1 cellular context compared by ENCODE assay signal in the genomic region with DNA sequence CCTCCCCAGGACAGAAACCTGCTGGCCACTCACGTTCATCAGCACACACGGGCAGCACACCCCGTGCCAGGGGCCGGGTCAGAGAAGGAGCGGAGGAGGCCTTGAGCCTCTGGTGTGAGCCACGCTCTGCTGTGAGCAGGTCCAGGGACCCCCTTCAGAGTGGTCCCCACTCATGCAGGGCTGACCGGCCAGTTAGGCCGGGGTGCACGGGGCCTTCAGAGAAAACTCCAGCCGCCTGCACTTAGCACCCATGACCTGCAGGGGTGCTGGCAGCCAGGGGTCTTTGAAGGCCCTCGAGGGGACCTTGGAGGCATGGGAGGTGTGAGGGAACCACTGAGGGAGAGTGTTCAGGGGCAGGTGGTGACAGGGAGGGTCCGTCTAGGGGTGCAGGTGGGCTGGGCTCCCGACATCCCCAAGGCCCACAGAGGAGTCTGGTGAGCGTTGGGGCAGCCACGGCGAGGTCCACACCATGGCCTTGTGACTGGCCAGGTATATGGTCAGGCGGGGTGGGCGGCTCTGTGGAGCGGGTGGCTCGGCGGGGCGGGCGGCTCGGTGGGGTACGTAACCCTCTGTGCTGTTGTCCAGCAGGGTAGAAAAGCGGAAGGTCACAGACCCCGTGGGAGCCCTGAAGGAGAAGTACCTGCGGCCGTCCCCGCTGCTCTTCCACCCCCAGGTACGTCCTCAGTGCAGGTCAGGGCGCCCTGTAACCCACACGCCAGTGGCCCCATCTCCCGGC.
TF ChIP-seq lines count a peak whose summit lies in the region.

No MANE protein-coding gene starts in this region.

TF ChIP-seq in HepG2, 621 proteins besides CTCF, POLR2A, EP300 and RAD21:
- no peak for TF ChIP-seq ZNF354B (CRISPR knock-in tag; IDR thresholded peaks at IDR 0.05)
- no peak for TF ChIP-seq POLR2AphosphoS5 (IDR thresholded peaks at IDR 0.05; ENCODE audit: low read depth, low read length)
- no peak for TF ChIP-seq ZNF841 (CRISPR knock-in tag; IDR thresholded peaks at IDR 0.05; ENCODE audit: borderline replicate concordance)
- TF ChIP-seq, protein P1, sequence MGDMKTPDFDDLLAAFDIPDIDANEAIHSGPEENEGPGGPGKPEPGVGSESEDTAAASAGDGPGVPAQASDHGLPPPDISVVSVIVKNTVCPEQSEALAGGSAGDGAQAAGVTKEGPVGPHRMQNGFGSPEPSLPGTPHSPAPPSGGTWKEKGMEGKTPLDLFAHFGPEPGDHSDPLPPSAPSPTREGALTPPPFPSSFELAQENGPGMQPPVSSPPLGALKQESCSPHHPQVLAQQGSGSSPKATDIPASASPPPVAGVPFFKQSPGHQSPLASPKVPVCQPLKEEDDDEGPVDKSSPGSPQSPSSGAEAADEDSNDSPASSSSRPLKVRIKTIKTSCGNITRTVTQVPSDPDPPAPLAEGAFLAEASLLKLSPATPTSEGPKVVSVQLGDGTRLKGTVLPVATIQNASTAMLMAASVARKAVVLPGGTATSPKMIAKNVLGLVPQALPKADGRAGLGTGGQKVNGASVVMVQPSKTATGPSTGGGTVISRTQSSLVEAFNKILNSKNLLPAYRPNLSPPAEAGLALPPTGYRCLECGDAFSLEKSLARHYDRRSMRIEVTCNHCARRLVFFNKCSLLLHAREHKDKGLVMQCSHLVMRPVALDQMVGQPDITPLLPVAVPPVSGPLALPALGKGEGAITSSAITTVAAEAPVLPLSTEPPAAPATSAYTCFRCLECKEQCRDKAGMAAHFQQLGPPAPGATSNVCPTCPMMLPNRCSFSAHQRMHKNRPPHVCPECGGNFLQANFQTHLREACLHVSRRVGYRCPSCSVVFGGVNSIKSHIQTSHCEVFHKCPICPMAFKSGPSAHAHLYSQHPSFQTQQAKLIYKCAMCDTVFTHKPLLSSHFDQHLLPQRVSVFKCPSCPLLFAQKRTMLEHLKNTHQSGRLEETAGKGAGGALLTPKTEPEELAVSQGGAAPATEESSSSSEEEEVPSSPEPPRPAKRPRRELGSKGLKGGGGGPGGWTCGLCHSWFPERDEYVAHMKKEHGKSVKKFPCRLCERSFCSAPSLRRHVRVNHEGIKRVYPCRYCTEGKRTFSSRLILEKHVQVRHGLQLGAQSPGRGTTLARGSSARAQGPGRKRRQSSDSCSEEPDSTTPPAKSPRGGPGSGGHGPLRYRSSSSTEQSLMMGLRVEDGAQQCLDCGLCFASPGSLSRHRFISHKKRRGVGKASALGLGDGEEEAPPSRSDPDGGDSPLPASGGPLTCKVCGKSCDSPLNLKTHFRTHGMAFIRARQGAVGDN (CRISPR knock-in tag; IDR thresholded peaks at IDR 0.05), result peak; percentile 53; the same call in 1 of the 2 replicates
